Comparison of ENCODE assay signal across 8 cellular contexts in the genomic region with DNA sequence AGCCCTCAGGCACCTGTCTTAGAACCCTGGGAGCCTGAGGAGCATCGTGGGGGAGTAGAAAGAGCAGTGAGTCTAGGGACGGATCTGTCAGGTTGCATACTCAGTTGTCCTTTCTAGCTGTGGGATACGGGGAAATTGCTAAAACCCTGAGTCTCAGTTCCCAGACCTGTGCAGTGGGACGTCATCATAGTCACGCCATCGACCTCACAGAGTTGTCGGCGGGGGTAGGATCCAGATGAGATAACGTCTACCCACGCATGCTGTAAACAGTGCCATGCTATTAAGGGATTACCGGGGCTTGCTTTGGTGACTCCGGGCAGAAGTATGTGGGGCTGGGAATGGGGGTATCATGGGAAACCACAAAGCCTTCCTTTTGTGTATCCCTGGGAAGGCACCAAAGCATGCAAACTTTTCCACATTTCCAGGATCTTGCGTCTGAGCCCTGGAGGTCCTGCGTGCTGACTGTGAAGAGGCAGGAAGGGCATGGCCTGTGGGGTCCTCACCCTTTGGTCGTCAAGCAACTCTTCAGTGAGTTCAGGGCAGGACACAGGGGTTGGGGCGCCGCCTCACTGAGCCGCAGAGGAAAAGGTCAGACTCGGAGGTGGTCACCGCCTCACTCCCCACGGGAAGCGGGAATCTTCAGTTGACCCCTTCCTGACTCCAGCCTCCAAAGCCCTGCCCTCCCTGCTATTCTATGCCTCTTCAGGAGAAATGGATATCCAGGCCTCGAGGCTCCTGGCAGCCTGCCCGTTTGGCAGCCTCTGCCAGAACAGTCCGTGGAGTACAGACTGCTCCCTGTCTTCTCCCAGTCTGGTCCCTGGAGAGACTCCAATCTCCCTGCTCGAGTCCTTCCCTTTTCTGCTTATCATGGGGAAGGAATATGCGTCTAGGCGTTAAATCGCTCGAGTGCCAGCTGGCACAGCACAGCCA.
DNase-seq lines count a peak whose midpoint lies in the region; ATAC-seq and TF ChIP-seq lines count a peak whose summit lies in the region.

No MANE protein-coding gene starts in this region.

- no peak for TF ChIP-seq CTCF in GM13977 (IDR thresholded peaks at IDR 0.05; ENCODE audit: extremely low read depth, insufficient read depth, missing control alignments)

- intact Hi-C loops in left ventricle myocardium superior (cut with micrococcal nuclease) = no loop called here
- intact Hi-C loops in sciatic nerve (cut with DNase I) = loop anchor here (5.0 to 10.0 kb wide), 3 partner anchors 116 to 259 kb away; no protein-coding TSS in a partner anchor

- DNase-seq in NCI-H526 (lab: John Stamatoyannopoulos, UW) (peak; percentile 25 to 39), NCI-H526 treated with DMSO at 0.1 percent for 48 hours (lab: John Stamatoyannopoulos, UW) (no peak), anterior cingulate cortex (lab: John Stamatoyannopoulos, UW) (peak; percentile 35 to 95 (median 80)), left ventricle myocardium superior (peak; percentile 98), sciatic nerve (ENCODE audit: low spot score) (peak; percentile 94), GM13977 (ENCODE audit: low spot score) (no peak), AML-193 (lab: John Stamatoyannopoulos, UW) (no peak)

- peak; percentile 90 for ATAC-seq in left ventricle myocardium superior
- ATAC-seq in sciatic nerve = peak; percentile 87
- no peak for ATAC-seq in HG03045 (IDR thresholded peaks at IDR 0.05; ENCODE audit: unreplicated experiment)

- in situ Hi-C loops in GM13977 (cut with MboI; ENCODE audit: low pct_unique_long_range_greater_than_20kb, low sequenced_read_pairs, unreplicated experiment) = loop anchor here (5.0 kb wide), 1 partner anchor 254 kb away; no protein-coding TSS in a partner anchor

Comparison
In these comparisons a context has a peak if more than half of its experiments do, and no peak if none do; other contexts are left out.
1. DNase-seq: peak in NCI-H526 (2 of 2), anterior cingulate cortex (58 of 58), left ventricle myocardium superior (single experiment) and sciatic nerve (single experiment); none in NCI-H526 treated with DMSO at 0.1 percent for 48 hours (single experiment), GM13977 (single experiment) and AML-193 (0 of 2).